ENCODE assay signal across 9 cellular contexts in genomic region chr5:14364576-14365472, GRCh38.
A peak's percentile ranks its signal among the peaks of the same experiment; 100 is the strongest.
DNase-seq lines count a peak whose midpoint lies in the region; ATAC-seq and TF ChIP-seq lines count a peak whose summit lies in the region.
"Had no signal": no experiment of that assay in that cellular context is flagged by ENCODE, and none has a peak within 500 bp of the region (broad histone marks: within the 10 kb centered on the region; RNA-seq: fewer than 3 reads in every experiment).

No MANE protein-coding gene starts in this region.

- TF ChIP-seq POLR2A in right lobe of liver (IDR thresholded peaks at IDR 0.05), result no peak

- H3K4me3 ChIP-seq in DND-41 (ENCODE audit: low read depth in 1 of 2, low read length in 2 of 2) (no peak overlapping the region), right lobe of liver (no peak overlapping the region)

- H3K27ac ChIP-seq in DND-41 (ENCODE audit: low read length) (no peak overlapping the region), right lobe of liver (no peak overlapping the region)

- H3K27me3 Mint-ChIP-seq in activated naive CD8-positive, alpha-beta T cell treated with anti-CD3 and anti-CD28 coated beads for 36 hours, result no peaks in the 10 kb centered on the region

- ATAC-seq in DND-41 (ENCODE audit: insufficient read depth, low read depth), result no peak
- ATAC-seq in right lobe of liver, result peak; percentile 36 to 62 (median 44)
- no peak for ATAC-seq in HG03521 (IDR thresholded peaks at IDR 0.05; ENCODE audit: unreplicated experiment)
- ATAC-seq in HG03108 (IDR thresholded peaks at IDR 0.05; ENCODE audit: unreplicated experiment), result no peak

- no peak overlapping the region for H3K9ac ChIP-seq in DND-41 (ENCODE audit: low read depth, low read length)

- no peaks in the 10 kb centered on the region for H3K79me2 ChIP-seq in DND-41 (ENCODE audit: insufficient read depth, low read length)

- H3K4me1 ChIP-seq in DND-41 (ENCODE audit: insufficient read depth, low read length), result no peaks in the 10 kb centered on the region
- H3K4me1 ChIP-seq in right lobe of liver, result no peaks in the 10 kb centered on the region

- H3K9me3 ChIP-seq in DND-41 (ENCODE audit: insufficient read depth, low read length, severe bottlenecking), result no peaks in the 10 kb centered on the region
- H3K9me3 ChIP-seq in right lobe of liver, result no peaks in the 10 kb centered on the region

- WGBS in right lobe of liver (ENCODE audit: insufficient coverage, low coverage, low lambda C conversion rate, missing lambda C conversion rate), result 82% methylated on average over 3 of the region's 12 CpGs

- no peak overlapping the region for H2AFZ ChIP-seq in DND-41 (ENCODE audit: low read depth, low read length)

- DNase-seq in DND-41 (peak; percentile 10), right lobe of liver (no peak), retina (no peak), activated gamma-delta T cell (lab: John Stamatoyannopoulos, UW) (no peak)
- no peak for DNase-seq in activated naive CD8-positive, alpha-beta T cell treated with anti-CD3 and anti-CD28 coated beads for 36 hours
- DNase-seq: left cardiac atrium had no signal

- H3K4me2 ChIP-seq in DND-41 (ENCODE audit: insufficient read depth, low read length), result no peak overlapping the region

- intact Hi-C loops in right lobe of liver (cut with DNase I), result no loop called here

- no peaks in the 10 kb centered on the region for H3K36me3 ChIP-seq in DND-41 (ENCODE audit: insufficient read depth, low read length)
- H3K36me3 ChIP-seq in right lobe of liver, result peaks cover 0 to 81% (median 38%) of the 10 kb centered on the region in 4 donors

- peaks cover 7% of the 10 kb centered on the region for H3K36me3 Mint-ChIP-seq in activated naive CD8-positive, alpha-beta T cell treated with anti-CD3 and anti-CD28 coated beads for 36 hours

- H3K27ac Mint-ChIP-seq in activated naive CD8-positive, alpha-beta T cell treated with anti-CD3 and anti-CD28 coated beads for 36 hours, result peak overlapping the region; percentile 1

- H4K20me1 ChIP-seq in DND-41 (ENCODE audit: insufficient read depth, low read length), result no peaks in the 10 kb centered on the region

- TF ChIP-seq CTCF in DND-41 (IDR thresholded peaks at IDR 0.05; ENCODE audit: borderline replicate concordance, extremely low read depth, low read length, poor library complexity, severe bottlenecking), result peak; percentile 64
- TF ChIP-seq CTCF in LNCAP (IDR thresholded peaks at IDR 0.05), result peak; percentile 90
- peak in 3 of 4 donors; percentile 33 to 46 (median 42) for TF ChIP-seq CTCF in right lobe of liver (IDR thresholded peaks at IDR 0.05)

- no peaks in the 10 kb centered on the region for H3K9me3 Mint-ChIP-seq in activated naive CD8-positive, alpha-beta T cell treated with anti-CD3 and anti-CD28 coated beads for 36 hours

- no peak overlapping the region for H3K4me3 Mint-ChIP-seq in activated naive CD8-positive, alpha-beta T cell treated with anti-CD3 and anti-CD28 coated beads for 36 hours

- H3K27me3 ChIP-seq in DND-41 (ENCODE audit: insufficient read depth, low read length, poor library complexity), result no peaks in the 10 kb centered on the region
- H3K27me3 ChIP-seq in right lobe of liver, result no peaks in the 10 kb centered on the region

- peaks cover 33% of the 10 kb centered on the region for H3K4me1 Mint-ChIP-seq in activated naive CD8-positive, alpha-beta T cell treated with anti-CD3 and anti-CD28 coated beads for 36 hours

Comparison
In these comparisons a context has a peak if more than half of its experiments do, and no peak if none do; other contexts are left out.
1. ATAC-seq: peak in right lobe of liver (4 of 4); none in DND-41 (single experiment), HG03521 (single experiment) and HG03108 (single experiment).
2. Peak in every context shown above with its lines, with median percentiles within 50 percentile points of each other: CTCF ChIP-seq.